ENCODE assay signal across 8 cellular contexts in genomic region chr4:183098723-183099536, GRCh38. TPM values are rescaled to one million over a fixed set of nuclear protein-coding genes. Genes with fewer than 3 reads are reported as not detected.
DNase-seq lines count a peak whose midpoint lies in the region; ATAC-seq and TF ChIP-seq lines count a peak whose summit lies in the region.

WWC2 (plus strand) TSS chr4:183099257; CDS start chr4:183099492, 235 bp downstream.

- peaks cover 6% of the 10 kb centered on the region for H3K4me1 Mint-ChIP-seq in activated CD8-positive, alpha-beta T cell treated with anti-CD3 and anti-CD28 coated beads for 36 hours (ENCODE audit: low read depth)

- peak within 1 kb of the TSS in 57 of 59 donors; percentile 15 to 93 (median 80) for H3K27ac ChIP-seq in dorsolateral prefrontal cortex

- H3K9me3 Mint-ChIP-seq in activated CD8-positive, alpha-beta T cell treated with anti-CD3 and anti-CD28 coated beads for 36 hours = no peaks in the 10 kb centered on the region

- H3K27me3 Mint-ChIP-seq in activated CD8-positive, alpha-beta T cell treated with anti-CD3 and anti-CD28 coated beads for 36 hours = peaks cover 47% of the 10 kb centered on the region

- TF ChIP-seq CTCF in GM13977 (IDR thresholded peaks at IDR 0.05; ENCODE audit: extremely low read depth, insufficient read depth, missing control alignments) = no peak
- TF ChIP-seq CTCF in activated CD8-positive, alpha-beta T cell treated with anti-CD3 and anti-CD28 coated beads for 36 hours (IDR thresholded peaks at IDR 0.05) = no peak
- peak in 15 of 56 donors; percentile 1 to 34 (median 16) for TF ChIP-seq CTCF in dorsolateral prefrontal cortex (IDR thresholded peaks at IDR 0.05 in 54 of 56, conservative IDR thresholded peaks at IDR 0.05 in 2 of 56; ENCODE audit: low read depth in 1 of 56, partially characterized antibody in 56 of 56)

- peak; percentile 48 for ATAC-seq in HG02970 (IDR thresholded peaks at IDR 0.05; ENCODE audit: low FRiP score, unreplicated experiment)
- peak; percentile 75 for ATAC-seq in activated CD8-positive, alpha-beta T cell treated with anti-CD3 and anti-CD28 coated beads for 36 hours
- peak; percentile 85 for ATAC-seq in left lobe of liver

- H3K36me3 Mint-ChIP-seq in activated CD8-positive, alpha-beta T cell treated with anti-CD3 and anti-CD28 coated beads for 36 hours (ENCODE audit: low read depth) = no peaks in the 10 kb centered on the region

- CTCF ChIA-PET in activated CD8-positive, alpha-beta T cell treated with anti-CD3 and anti-CD28 coated beads for 36 hours (lab: Charles Lee) = interaction anchor here (0.9 to 1.8 kb wide), 4 partner anchors 157 to 163 kb away, joined by 3 to 6 read pairs (median 4); no protein-coding TSS in a partner anchor

- POLR2A ChIA-PET in activated CD8-positive, alpha-beta T cell treated with anti-CD3 and anti-CD28 coated beads for 36 hours (lab: Charles Lee) = interaction anchor here (0.8 kb wide), 1 partner anchor 11 kb away, joined by 3 read pairs; no protein-coding TSS in a partner anchor

- in situ Hi-C loops in GM13977 (cut with MboI; ENCODE audit: low pct_unique_long_range_greater_than_20kb, low sequenced_read_pairs, unreplicated experiment) = no loop called here

- DNase-seq in GM13977 (ENCODE audit: low spot score) (peak; percentile 62), NCI-H526 treated with DMSO at 0.1 percent for 48 hours (lab: John Stamatoyannopoulos, UW) (peak; percentile 30), dorsolateral prefrontal cortex (peak; percentile 56 to 85 (median 71)), left lobe of liver (ENCODE audit: low spot score) (peak; percentile 94), HuH-7.5 (ENCODE audit: low spot score) (no peak)
- peak; percentile 52 for DNase-seq in activated CD8-positive, alpha-beta T cell treated with anti-CD3 and anti-CD28 coated beads for 36 hours
- peak; percentile 14 to 43 for DNase-seq in stimulated activated CD4-positive, alpha-beta T cell treated with anti-CD3 and anti-CD28 coated beads, Interleukin-15, amount 100 ng/mL, for 48 hours (ENCODE audit: low read depth in 2 of 2)

- H3K4me3 ChIP-seq in dorsolateral prefrontal cortex = peak within 1 kb of the TSS; percentile 56 to 93 (median 79)

- no peak within 1 kb of the TSS for H3K27ac Mint-ChIP-seq in activated CD8-positive, alpha-beta T cell treated with anti-CD3 and anti-CD28 coated beads for 36 hours

- no peaks in the 10 kb centered on the region for H3K27me3 ChIP-seq in dorsolateral prefrontal cortex

- peak within 1 kb of the TSS; percentile 57 for H3K4me3 Mint-ChIP-seq in activated CD8-positive, alpha-beta T cell treated with anti-CD3 and anti-CD28 coated beads for 36 hours

- intact Hi-C loops in activated CD8-positive, alpha-beta T cell treated with anti-CD3 and anti-CD28 coated beads for 36 hours (cut with micrococcal nuclease) = no loop called here
- intact Hi-C loops in dorsolateral prefrontal cortex (cut with DNase I) = no loop called here

RNA-seq across cellular contexts. Expression of gene WWC2, which starts in this region (rescaled TPM):
- total RNA-seq in activated CD8-positive, alpha-beta T cell treated with anti-CD3 and anti-CD28 coated beads for 36 hours = 1 to 10 TPM; 1.9 TPM
- total RNA-seq in dorsolateral prefrontal cortex (10 to 100 TPM; 18.8 to 44.7 (median 30.3) TPM), left lobe of liver (43.2 TPM)

Comparison
In these comparisons a context has a peak if more than half of its experiments do, and no peak if none do; other contexts are left out.
1. RNA of gene WWC2 (total RNA-seq): 43.2 TPM in left lobe of liver (single experiment) and 18.8 to 44.7 TPM in dorsolateral prefrontal cortex; 1.9 TPM in activated CD8-positive, alpha-beta T cell treated with anti-CD3 and anti-CD28 coated beads for 36 hours; every median in the first group is over 4 times any median in the second.
2. Peak in every context shown above with its lines, with median percentiles within 50 percentile points of each other: ATAC-seq.